Comparison of ENCODE assay signal across 8 cellular contexts in genomic region chr7:5636446-5636835, GRCh38. TPM values are rescaled to one million over a fixed set of nuclear protein-coding genes. Genes with fewer than 3 reads are reported as not detected.
DNase-seq lines count a peak whose midpoint lies in the region; ATAC-seq and TF ChIP-seq lines count a peak whose summit lies in the region.

No MANE protein-coding gene starts in this region.

- no peaks in the 10 kb centered on the region for H3K9me3 ChIP-seq in right atrium auricular region

- H3K4me1 ChIP-seq in right atrium auricular region: peaks cover 0 to 61% of the 10 kb centered on the region in 2 donors

- H3K4me3 ChIP-seq in right atrium auricular region: no peak overlapping the region

- H3K27me3 ChIP-seq in right atrium auricular region: no peaks in the 10 kb centered on the region

- H3K36me3 ChIP-seq in right atrium auricular region: peaks cover 51% of the 10 kb centered on the region

- no peak for TF ChIP-seq CTCF in VCaP (conservative IDR thresholded peaks at IDR 0.05)
- no peak for TF ChIP-seq CTCF in right atrium auricular region (IDR thresholded peaks at IDR 0.05)

- no peak for ATAC-seq in GM21619 (IDR thresholded peaks at IDR 0.05; ENCODE audit: unreplicated experiment)

- DNase-seq in COR-L47 (lab: John Stamatoyannopoulos, UW): peak; percentile 51
- no peak for DNase-seq in right atrium auricular region (ENCODE audit: low spot score)
- peak; percentile 91 for DNase-seq in putamen (ENCODE audit: low spot score)
- no peak for DNase-seq in GM19240 (ENCODE audit: insufficient read length, low spot score)
- DNase-seq in UCSD-AML1 (lab: John Stamatoyannopoulos, UW; ENCODE audit: unreplicated experiment): no peak
- DNase-seq in SIG-M5 (lab: John Stamatoyannopoulos, UW): no peak

- H3K27ac ChIP-seq in VCaP (peak overlapping the region; percentile 31), right atrium auricular region (peak overlapping the region; percentile 46 to 48)

RNA-seq across cellular contexts. Expression of gene FSCN1, which starts 43.8 kb away (rescaled TPM):
- 10 to 100 TPM; 14.4 to 31.2 TPM for total RNA-seq in right atrium auricular region

Comparison
In these comparisons a context has a peak if more than half of its experiments do, and no peak if none do; other contexts are left out.
1. DNase-seq: peak in COR-L47 (single experiment) and putamen (single experiment); none in right atrium auricular region (single experiment), GM19240 (single experiment), UCSD-AML1 (single experiment) and SIG-M5 (single experiment).